8 cellular contexts compared by ENCODE assay signal in genomic region chr17:78970834-78971763, GRCh38. TPM values are rescaled to one million over a fixed set of nuclear protein-coding genes. Genes with fewer than 3 reads are reported as not detected.
A peak's percentile ranks its signal among the peaks of the same experiment; 100 is the strongest.
DNase-seq lines count a peak whose midpoint lies in the region; ATAC-seq and TF ChIP-seq lines count a peak whose summit lies in the region.

No MANE protein-coding gene starts in this region.

- TF ChIP-seq RAD21 in HCT116 (IDR thresholded peaks at IDR 0.05; ENCODE audit: low read depth) = peak; percentile 98

- no peak overlapping the region for H3K4me2 ChIP-seq in HCT116 (ENCODE audit: low read length)

- H3K27ac ChIP-seq in HCT116 (ENCODE audit: low read depth, low read length) (peak overlapping the region; percentile 13), right lobe of liver (no peak overlapping the region)

- H3K4me3 Mint-ChIP-seq in dendritic cell treated with granulocyte-macrophage colony-stimulating factor and Interleukin-4, amounts not matched to agents 40 ng/mL and 50 ng/mL, for 4 days = no peak overlapping the region

- DNase-seq in AG10803 (ENCODE audit: low read depth) (peak; percentile 61), HCT116 (ENCODE audit: low read depth, low spot score) (peak; percentile 65), NCI-H774 (lab: John Stamatoyannopoulos, UW) (peak; percentile 56), right lobe of liver (peak; percentile 76 to 79 (median 78))
- DNase-seq in activated CD4-positive, alpha-beta T cell treated with anti-CD3 and anti-CD28 coated beads, Interleukin-2, amount 50 U/mL, for 4 hours = peak; percentile 77 to 80
- DNase-seq in stimulated activated CD4-positive, alpha-beta T cell treated with anti-CD3 and anti-CD28 coated beads, TNF-alpha, amount 100 ng/mL, for 48 hours (ENCODE audit: low read depth in 3 of 3) = peak; percentile 56 to 78 (median 67)

- H3K36me3 ChIP-seq in HCT116 (ENCODE audit: control insufficient read depth in 1 of 2, insufficient read depth in 2 of 2, low read length in 2 of 2) (peaks cover 16 to 31% of the 10 kb centered on the region in 2 experiments; a peak in 3 of 4 replicates), right lobe of liver (no peaks in the 10 kb centered on the region)

- TF ChIP-seq CTCF in AG10803 (conservative IDR thresholded peaks at IDR 0.05; ENCODE audit: low read length) (peak; percentile 85), HCT116 (IDR thresholded peaks at IDR 0.05 in 2 of 3, conservative IDR thresholded peaks at IDR 0.05 in 1 of 3; ENCODE audit: borderline replicate concordance in 1 of 3, insufficient read depth in 1 of 3, low read depth in 2 of 3, low read length in 2 of 3) (peak; percentile 92 to 99 (median 94)), right lobe of liver (IDR thresholded peaks at IDR 0.05) (peak; percentile 83 to 88 (median 85))

- POLR2A ChIA-PET in HCT116 (lab: Charles Lee) = interaction anchor here (0.8 to 1.0 kb wide), 3 partner anchors 9 to 194 kb away, joined by 3 to 4 read pairs (median 3); partner anchors contain the start of gene LGALS3BP

- ATAC-seq in HCT116 (peak; percentile 69), right lobe of liver (peak; percentile 56 to 73 (median 70)), HG03139 (IDR thresholded peaks at IDR 0.05; ENCODE audit: unreplicated experiment) (no peak)

- no peaks in the 10 kb centered on the region for H3K9me2 ChIP-seq in HCT116 (ENCODE audit: insufficient read depth)

- CTCF ChIA-PET in HCT116 (lab: Charles Lee) = interaction anchor here (0.7 to 2.6 kb wide), 16 partner anchors 9 to 474 kb away, joined by 3 to 39 read pairs (median 5); partner anchors contain the start of gene LGALS3BP

- RAD21 ChIA-PET in HCT116 (lab: Charles Lee; ENCODE audit: low non-redundant PET in 1 of 2, low total read pairs in 2 of 2, uncharacterized antibody in 2 of 2, unreplicated experiment in 2 of 2) = interaction anchor here (0.9 to 3.1 kb wide), 3 partner anchors 89 to 107 kb away, joined by 3 to 14 read pairs (median 4); no protein-coding TSS in a partner anchor

- H2AFZ ChIP-seq in HCT116 (ENCODE audit: low read depth, low read length, poor library complexity, severe bottlenecking) = no peak overlapping the region

- H3K27me3 ChIP-seq in HCT116 (ENCODE audit: insufficient read depth, low read length) (no peaks in the 10 kb centered on the region), right lobe of liver (no peaks in the 10 kb centered on the region)

- no peaks in the 10 kb centered on the region for H4K20me1 ChIP-seq in HCT116 (ENCODE audit: insufficient read depth)

- no peak for TF ChIP-seq POLR2A in HCT116 (IDR thresholded peaks at IDR 0.05; ENCODE audit: borderline replicate concordance, extremely low read depth, insufficient read depth, insufficient read length)
- no peak for TF ChIP-seq POLR2A in right lobe of liver (IDR thresholded peaks at IDR 0.05)

- H3K9me3 ChIP-seq in HCT116 (ENCODE audit: control insufficient read depth in 1 of 2, insufficient read depth in 1 of 2, low read depth in 1 of 2, low read length in 2 of 2) (no peaks in the 10 kb centered on the region), right lobe of liver (no peaks in the 10 kb centered on the region)

- peaks cover 13% of the 10 kb centered on the region for H3K4me1 Mint-ChIP-seq in dendritic cell treated with granulocyte-macrophage colony-stimulating factor and Interleukin-4, amounts not matched to agents 40 ng/mL and 50 ng/mL, for 4 days (ENCODE audit: low read depth)

- H3K4me1 ChIP-seq in HCT116 (ENCODE audit: control insufficient read depth in 1 of 2, insufficient read depth in 2 of 2, low read length in 2 of 2) (peaks cover 8 to 28% of the 10 kb centered on the region in 2 experiments; a peak in 3 of 4 replicates), right lobe of liver (peaks cover 0 to 16% (median 5%) of the 10 kb centered on the region in 4 donors)

- H3K4me3 ChIP-seq in AG10803 (ENCODE audit: low read length) = no peak overlapping the region
- H3K4me3 ChIP-seq in HCT116 (replicated peaks in 1 of 2; ENCODE audit: low read depth in 1 of 2, low read length in 2 of 2) = no peak overlapping the region
- no peak overlapping the region for H3K4me3 ChIP-seq in right lobe of liver

- H3K9me3 Mint-ChIP-seq in dendritic cell treated with granulocyte-macrophage colony-stimulating factor and Interleukin-4, amounts not matched to agents 40 ng/mL and 50 ng/mL, for 4 days = no peaks in the 10 kb centered on the region

- H3K9ac ChIP-seq in HCT116 (ENCODE audit: low read length) = no peak overlapping the region

- H3K27me3 Mint-ChIP-seq in dendritic cell treated with granulocyte-macrophage colony-stimulating factor and Interleukin-4, amounts not matched to agents 40 ng/mL and 50 ng/mL, for 4 days = peaks cover 8% of the 10 kb centered on the region

- H3K79me2 ChIP-seq in HCT116 (ENCODE audit: insufficient read depth, low read length) = peaks cover 12% of the 10 kb centered on the region; the same call in 1 of the 2 replicates

- BruUV-seq in HCT116 (replicated peaks; lab: Mats Ljungman, UMichigan) = TSS peak; percentile 8

- no peaks in the 10 kb centered on the region for H3K36me3 Mint-ChIP-seq in dendritic cell treated with granulocyte-macrophage colony-stimulating factor and Interleukin-4, amounts not matched to agents 40 ng/mL and 50 ng/mL, for 4 days (ENCODE audit: low read depth)

- H3K27ac Mint-ChIP-seq in dendritic cell treated with granulocyte-macrophage colony-stimulating factor and Interleukin-4, amounts not matched to agents 40 ng/mL and 50 ng/mL, for 4 days = peak overlapping the region; percentile 23

- WGBS in right lobe of liver (ENCODE audit: insufficient coverage, low coverage, low lambda C conversion rate, missing lambda C conversion rate) = 31% methylated on average over 13 of the region's 34 CpGs

- intact Hi-C loops in HCT116 (cut with micrococcal nuclease) = loop anchor here (1.0 to 2.0 kb wide), 3 partner anchors 106 to 474 kb away; no protein-coding TSS in a partner anchor
- intact Hi-C loops in dendritic cell treated with granulocyte-macrophage colony-stimulating factor and Interleukin-4, amounts not matched to agents 40 ng/mL and 50 ng/mL, for 4 days (cut with micrococcal nuclease) = loop anchor here (2.0 kb wide), 1 partner anchor 104 kb away; no protein-coding TSS in a partner anchor
- intact Hi-C loops in right lobe of liver (cut with DNase I) = loop anchor here (5.0 kb wide), 1 partner anchor 104 kb away; no protein-coding TSS in a partner anchor

TF ChIP-seq in HCT116, 20 proteins besides CTCF, POLR2A, EP300 and RAD21:
- no peak for TF ChIP-seq REST (IDR thresholded peaks at IDR 0.05; ENCODE audit: low read depth)
- TF ChIP-seq MAX (IDR thresholded peaks at IDR 0.05) = no peak
- TF ChIP-seq CBX3 (IDR thresholded peaks at IDR 0.05; ENCODE audit: low read depth) = no peak
- TF ChIP-seq FOSL1 (IDR thresholded peaks at IDR 0.05; ENCODE audit: low read depth) = no peak
- no peak for TF ChIP-seq JUND (IDR thresholded peaks at IDR 0.05)
- peak; percentile 28 for TF ChIP-seq YY1 (IDR thresholded peaks at IDR 0.05; ENCODE audit: extremely low read depth, insufficient replicate concordance, low read depth, low read length)
- TF ChIP-seq SP1 (IDR thresholded peaks at IDR 0.05; ENCODE audit: low read depth) = no peak
- no peak for TF ChIP-seq EGR1 (IDR thresholded peaks at IDR 0.05; ENCODE audit: low read depth)

RNA-seq across cellular contexts. Expression of gene LGALS3BP, which starts 8.6 kb away (rescaled TPM):
- total RNA-seq in HCT116 (2021; ENCODE audit: unreplicated experiment) (389 TPM), right lobe of liver (100 to 1,000 TPM in 4 of 6 experiments, 10 to 100 TPM in 2; 82.8 to 257 (median 121) TPM)
- polyA plus RNA-seq in HCT116 (2012) = 454 and 562 TPM in 2 replicates

RNA-seq across cellular contexts. Expression of gene CANT1, which starts 38.5 kb away (rescaled TPM):
- total RNA-seq in HCT116 (2021; ENCODE audit: unreplicated experiment) (97.1 TPM), right lobe of liver (10 to 100 TPM; 15.6 to 26.3 (median 18.7) TPM)
- polyA plus RNA-seq in HCT116 (2012) = 85.2 and 106 TPM in 2 replicates

RNA-seq across cellular contexts. Expression of gene TIMP2, which starts 45.9 kb away (rescaled TPM):
- total RNA-seq in HCT116 (2021; ENCODE audit: unreplicated experiment) (64.8 TPM), right lobe of liver (10 to 100 TPM; 18.9 to 36.1 (median 26.7) TPM)
- polyA plus RNA-seq in HCT116 (2012) = 42.7 and 52.9 TPM in 2 replicates

RNA-seq across cellular contexts. Expression of gene C1QTNF1, which starts 52.9 kb away (rescaled TPM):
- total RNA-seq in HCT116 (2021; ENCODE audit: unreplicated experiment) (4.0 TPM), right lobe of liver (10 to 100 TPM in 5 of 6 experiments, 1 to 10 TPM in 1; 9.8 to 40.2 (median 26.2) TPM)
- polyA plus RNA-seq in HCT116 (2012) = 3.5 and 3.7 TPM in 2 replicates
